ENCODE assay signal across 18 cellular contexts in the genomic region with DNA sequence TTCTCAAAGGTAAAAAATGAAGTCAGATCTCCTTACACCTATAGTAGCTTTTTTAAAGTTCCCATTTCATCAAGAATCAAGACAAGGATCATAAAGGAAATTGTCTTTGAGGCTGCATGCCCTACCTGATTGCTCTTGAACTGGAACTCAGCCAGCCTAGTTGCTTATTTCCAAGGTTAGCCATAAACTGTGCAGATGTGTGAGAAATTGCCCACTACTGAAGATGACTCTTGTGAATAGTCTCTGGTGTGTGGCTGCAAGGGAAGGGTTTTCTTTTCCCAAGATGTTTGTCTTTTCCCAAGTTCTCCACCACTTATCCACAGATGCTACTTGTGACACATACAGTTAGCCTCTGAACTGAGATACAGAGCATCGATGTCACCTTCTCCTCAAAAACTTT.
A peak's percentile ranks its signal among the peaks of the same experiment; 100 is the strongest.
DNase-seq lines count a peak whose midpoint lies in the region; ATAC-seq lines count a peak whose summit lies in the region.
"Had no signal": no experiment of that assay in that cellular context is flagged by ENCODE, and none has a peak within 500 bp of the region (broad histone marks: within the 10 kb centered on the region; RNA-seq: fewer than 3 reads in every experiment).

No MANE protein-coding gene starts in this region.

- H3K27ac Mint-ChIP-seq in T-helper 1 cell treated with Interleukin-12 subunit alpha and Interleukin-12 subunit beta and Interleukin-4 antibody, amounts not matched to agents 30 μg/mL and 1 μg/mL, for 36 hours: peak overlapping the region; percentile 11
- H3K27ac Mint-ChIP-seq: activated naive CD8-positive, alpha-beta T cell treated with anti-CD3 and anti-CD28 coated beads, Interleukin-2, amount 10 ng/mL, durations not matched to agents 7 days and 5 days had no signal

- peaks cover 50% of the 10 kb centered on the region for H3K4me1 Mint-ChIP-seq in T-helper 1 cell treated with Interleukin-12 subunit alpha and Interleukin-12 subunit beta and Interleukin-4 antibody, amounts not matched to agents 30 μg/mL and 1 μg/mL, for 36 hours (ENCODE audit: low read depth)

- H3K4me3 Mint-ChIP-seq in T-helper 1 cell treated with Interleukin-12 subunit alpha and Interleukin-12 subunit beta and Interleukin-4 antibody, amounts not matched to agents 30 μg/mL and 1 μg/mL, for 36 hours: no peak overlapping the region
- H3K4me3 Mint-ChIP-seq: activated naive CD8-positive, alpha-beta T cell treated with anti-CD3 and anti-CD28 coated beads, Interleukin-2, amount 10 ng/mL, durations not matched to agents 7 days and 5 days; effector memory CD8-positive, alpha-beta T cell; naive thymus-derived CD4-positive, alpha-beta T cell had no signal

- H3K27me3 Mint-ChIP-seq in T-helper 1 cell treated with Interleukin-12 subunit alpha and Interleukin-12 subunit beta and Interleukin-4 antibody, amounts not matched to agents 30 μg/mL and 1 μg/mL, for 36 hours (ENCODE audit: low read depth): no peaks in the 10 kb centered on the region
- H3K27me3 Mint-ChIP-seq: activated naive CD8-positive, alpha-beta T cell treated with anti-CD3 and anti-CD28 coated beads, Interleukin-2, amount 10 ng/mL, durations not matched to agents 7 days and 5 days; effector memory CD8-positive, alpha-beta T cell; naive thymus-derived CD4-positive, alpha-beta T cell had no signal

- no peaks in the 10 kb centered on the region for H3K9me3 Mint-ChIP-seq in T-helper 1 cell treated with Interleukin-12 subunit alpha and Interleukin-12 subunit beta and Interleukin-4 antibody, amounts not matched to agents 30 μg/mL and 1 μg/mL, for 36 hours

- H3K36me3 Mint-ChIP-seq in T-helper 1 cell treated with Interleukin-12 subunit alpha and Interleukin-12 subunit beta and Interleukin-4 antibody, amounts not matched to agents 30 μg/mL and 1 μg/mL, for 36 hours (ENCODE audit: low read depth): no peaks in the 10 kb centered on the region

- DNase-seq in T-helper 1 cell (no peak), glomerular visceral epithelial cell (ENCODE audit: extremely low spot score) (peak; percentile 55), KG1 (lab: John Stamatoyannopoulos, UW) (no peak), HCEC 1CT (no peak), head of caudate nucleus (no peak)
- DNase-seq: 8988T; activated naive CD8-positive, alpha-beta T cell treated with anti-CD3 and anti-CD28 coated beads, Interleukin-2, amount 10 ng/mL, durations not matched to agents 7 days and 5 days; DMS79; effector memory CD8-positive, alpha-beta T cell; lower lobe of right lung; MM.1S; naive thymus-derived CD4-positive, alpha-beta T cell; NCI-H2029; NCI-H524 treated with DMSO at 0.1 percent for 48 hours; SW 1271 had no signal

- peak; percentile 13 for ATAC-seq in GM21619 (IDR thresholded peaks at IDR 0.05; ENCODE audit: unreplicated experiment)
- ATAC-seq in HG03354 (IDR thresholded peaks at IDR 0.05; ENCODE audit: poor library complexity, severe bottlenecking, unreplicated experiment): peak; percentile 17
- ATAC-seq: effector memory CD8-positive, alpha-beta T cell; lower lobe of right lung; naive thymus-derived CD4-positive, alpha-beta T cell had no signal

- intact Hi-C loops in head of caudate nucleus (cut with DNase I): no loop called here
